ENCODE assay signal across 2 cellular contexts in the genomic region with DNA sequence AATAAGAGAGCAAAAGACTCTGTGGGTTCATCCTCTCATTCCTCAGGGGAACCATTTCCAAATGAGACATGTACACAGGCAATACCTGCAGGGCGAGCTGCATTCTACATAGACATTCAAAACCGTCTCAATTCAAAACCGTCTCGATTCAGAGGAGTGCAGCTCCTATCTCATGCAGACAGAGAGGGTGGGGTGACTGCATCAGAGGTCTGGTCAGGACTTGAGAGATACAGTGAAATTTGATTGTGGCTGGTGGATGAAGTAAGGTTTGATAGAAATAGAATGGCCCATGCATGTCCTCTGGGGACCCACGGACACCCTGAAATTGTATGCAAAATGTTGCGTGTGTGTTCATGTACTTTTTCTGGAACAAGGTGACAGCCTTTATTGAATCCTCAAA.
TF ChIP-seq lines count a peak whose summit lies in the region.

No MANE protein-coding gene starts in this region.

TF ChIP-seq in IMR-90, 13 proteins besides CTCF, POLR2A, EP300 and RAD21:
- TF ChIP-seq CHD1 (IDR thresholded peaks at IDR 0.05; ENCODE audit: low read depth, low read length): no peak
- no peak for TF ChIP-seq USF2 (IDR thresholded peaks at IDR 0.05; ENCODE audit: low read depth, low read length)
- no peak for TF ChIP-seq CEBPB (IDR thresholded peaks at IDR 0.05; ENCODE audit: low read depth, low read length)
- no peak for TF ChIP-seq MAZ (IDR thresholded peaks at IDR 0.05; ENCODE audit: borderline replicate concordance, low read depth, low read length)
- TF ChIP-seq FOS (IDR thresholded peaks at IDR 0.05; ENCODE audit: low read depth, low read length): no peak
- TF ChIP-seq BHLHE40 (IDR thresholded peaks at IDR 0.05; ENCODE audit: low read depth, low read length): no peak
- no peak for TF ChIP-seq RCOR1 (IDR thresholded peaks at IDR 0.05; ENCODE audit: insufficient replicate concordance, low read length)
- no peak for TF ChIP-seq MXI1 (IDR thresholded peaks at IDR 0.05; ENCODE audit: borderline replicate concordance, low read depth, low read length)
- TF ChIP-seq ELK1 (IDR thresholded peaks at IDR 0.05; ENCODE audit: borderline replicate concordance, low read depth, low read length): no peak
- no peak for TF ChIP-seq SMC3 (IDR thresholded peaks at IDR 0.05; ENCODE audit: low read depth, low read length)
- no peak for TF ChIP-seq RFX5 (IDR thresholded peaks at IDR 0.05; ENCODE audit: low read depth, low read length)
- TF ChIP-seq MAFK (IDR thresholded peaks at IDR 0.05; ENCODE audit: low read depth, low read length): no peak
- no peak for TF ChIP-seq NFE2L2 (IDR thresholded peaks at IDR 0.05; ENCODE audit: low read depth, low read length)

TF ChIP-seq in K562, 482 proteins besides CTCF, POLR2A, EP300 and RAD21:
- TF ChIP-seq VEZF1 (CRISPR knock-in tag; IDR thresholded peaks at IDR 0.05): no peak
- TF ChIP-seq PML (IDR thresholded peaks at IDR 0.05; ENCODE audit: low read length): no peak
- peak; percentile 59 for TF ChIP-seq NCOR1 (IDR thresholded peaks at IDR 0.05)
- TF ChIP-seq, protein P1, sequence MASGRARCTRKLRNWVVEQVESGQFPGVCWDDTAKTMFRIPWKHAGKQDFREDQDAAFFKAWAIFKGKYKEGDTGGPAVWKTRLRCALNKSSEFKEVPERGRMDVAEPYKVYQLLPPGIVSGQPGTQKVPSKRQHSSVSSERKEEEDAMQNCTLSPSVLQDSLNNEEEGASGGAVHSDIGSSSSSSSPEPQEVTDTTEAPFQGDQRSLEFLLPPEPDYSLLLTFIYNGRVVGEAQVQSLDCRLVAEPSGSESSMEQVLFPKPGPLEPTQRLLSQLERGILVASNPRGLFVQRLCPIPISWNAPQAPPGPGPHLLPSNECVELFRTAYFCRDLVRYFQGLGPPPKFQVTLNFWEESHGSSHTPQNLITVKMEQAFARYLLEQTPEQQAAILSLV (tag; IDR thresholded peaks at IDR 0.05): no peak
- no peak for TF ChIP-seq HNRNPL (IDR thresholded peaks at IDR 0.05; ENCODE audit: low read depth, low read length)
- no peak for TF ChIP-seq ZNF436 (CRISPR knock-in tag; IDR thresholded peaks at IDR 0.05)
- no peak for TF ChIP-seq ZNF717 (CRISPR knock-in tag; IDR thresholded peaks at IDR 0.05)
- no peak for TF ChIP-seq SMAD2 (IDR thresholded peaks at IDR 0.05; ENCODE audit: low read depth, low read length)
- TF ChIP-seq TAL1 (IDR thresholded peaks at IDR 0.05): peak; percentile 80
- no peak for TF ChIP-seq ATF4 (CRISPR knock-in tag; IDR thresholded peaks at IDR 0.05)
- TF ChIP-seq RFX7 (CRISPR knock-in tag; IDR thresholded peaks at IDR 0.05): no peak
- TF ChIP-seq ZNF263 (CRISPR knock-in tag; IDR thresholded peaks at IDR 0.05; ENCODE audit: borderline replicate concordance): no peak
- peak; percentile 42; the same call in 1 of the 2 replicates for TF ChIP-seq POLR2AphosphoS5 (IDR thresholded peaks at IDR 0.05; ENCODE audit: control insufficient read depth, insufficient read depth, low read depth, low read length)
- TF ChIP-seq, protein P2, sequence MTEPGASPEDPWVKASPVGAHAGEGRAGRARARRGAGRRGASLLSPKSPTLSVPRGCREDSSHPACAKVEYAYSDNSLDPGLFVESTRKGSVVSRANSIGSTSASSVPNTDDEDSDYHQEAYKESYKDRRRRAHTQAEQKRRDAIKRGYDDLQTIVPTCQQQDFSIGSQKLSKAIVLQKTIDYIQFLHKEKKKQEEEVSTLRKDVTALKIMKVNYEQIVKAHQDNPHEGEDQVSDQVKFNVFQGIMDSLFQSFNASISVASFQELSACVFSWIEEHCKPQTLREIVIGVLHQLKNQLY (CRISPR knock-in tag; conservative IDR thresholded peaks at IDR 0.05): no peak
- TF ChIP-seq SP1 (CRISPR knock-in tag; IDR thresholded peaks at IDR 0.05): no peak
- TF ChIP-seq GATAD2B (IDR thresholded peaks at IDR 0.05; ENCODE audit: borderline replicate concordance): no peak
- TF ChIP-seq, protein P3, sequence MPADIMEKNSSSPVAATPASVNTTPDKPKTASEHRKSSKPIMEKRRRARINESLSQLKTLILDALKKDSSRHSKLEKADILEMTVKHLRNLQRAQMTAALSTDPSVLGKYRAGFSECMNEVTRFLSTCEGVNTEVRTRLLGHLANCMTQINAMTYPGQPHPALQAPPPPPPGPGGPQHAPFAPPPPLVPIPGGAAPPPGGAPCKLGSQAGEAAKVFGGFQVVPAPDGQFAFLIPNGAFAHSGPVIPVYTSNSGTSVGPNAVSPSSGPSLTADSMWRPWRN (IDR thresholded peaks at IDR 0.05; ENCODE audit: low read depth): no peak
- TF ChIP-seq ARID1B (IDR thresholded peaks at IDR 0.05): peak; percentile 68; the same call in 1 of the 2 replicates
- no peak for TF ChIP-seq COPS2 (conservative IDR thresholded peaks at IDR 0.05)
- no peak for TF ChIP-seq TRIM28 (IDR thresholded peaks at IDR 0.05)
- TF ChIP-seq ZNF174 (CRISPR knock-in tag; IDR thresholded peaks at IDR 0.05): no peak
- TF ChIP-seq STAG1 (CRISPR knock-in tag; IDR thresholded peaks at IDR 0.05; ENCODE audit: borderline replicate concordance): no peak
- no peak for TF ChIP-seq ZFPM2 (CRISPR knock-in tag; IDR thresholded peaks at IDR 0.05)
- no peak for TF ChIP-seq ZNF217 (CRISPR knock-in tag; IDR thresholded peaks at IDR 0.05)
- TF ChIP-seq CBFA2T2 (conservative IDR thresholded peaks at IDR 0.05): peak; percentile 47
- no peak for TF ChIP-seq EGR1 (conservative IDR thresholded peaks at IDR 0.05)
- TF ChIP-seq, protein P4, sequence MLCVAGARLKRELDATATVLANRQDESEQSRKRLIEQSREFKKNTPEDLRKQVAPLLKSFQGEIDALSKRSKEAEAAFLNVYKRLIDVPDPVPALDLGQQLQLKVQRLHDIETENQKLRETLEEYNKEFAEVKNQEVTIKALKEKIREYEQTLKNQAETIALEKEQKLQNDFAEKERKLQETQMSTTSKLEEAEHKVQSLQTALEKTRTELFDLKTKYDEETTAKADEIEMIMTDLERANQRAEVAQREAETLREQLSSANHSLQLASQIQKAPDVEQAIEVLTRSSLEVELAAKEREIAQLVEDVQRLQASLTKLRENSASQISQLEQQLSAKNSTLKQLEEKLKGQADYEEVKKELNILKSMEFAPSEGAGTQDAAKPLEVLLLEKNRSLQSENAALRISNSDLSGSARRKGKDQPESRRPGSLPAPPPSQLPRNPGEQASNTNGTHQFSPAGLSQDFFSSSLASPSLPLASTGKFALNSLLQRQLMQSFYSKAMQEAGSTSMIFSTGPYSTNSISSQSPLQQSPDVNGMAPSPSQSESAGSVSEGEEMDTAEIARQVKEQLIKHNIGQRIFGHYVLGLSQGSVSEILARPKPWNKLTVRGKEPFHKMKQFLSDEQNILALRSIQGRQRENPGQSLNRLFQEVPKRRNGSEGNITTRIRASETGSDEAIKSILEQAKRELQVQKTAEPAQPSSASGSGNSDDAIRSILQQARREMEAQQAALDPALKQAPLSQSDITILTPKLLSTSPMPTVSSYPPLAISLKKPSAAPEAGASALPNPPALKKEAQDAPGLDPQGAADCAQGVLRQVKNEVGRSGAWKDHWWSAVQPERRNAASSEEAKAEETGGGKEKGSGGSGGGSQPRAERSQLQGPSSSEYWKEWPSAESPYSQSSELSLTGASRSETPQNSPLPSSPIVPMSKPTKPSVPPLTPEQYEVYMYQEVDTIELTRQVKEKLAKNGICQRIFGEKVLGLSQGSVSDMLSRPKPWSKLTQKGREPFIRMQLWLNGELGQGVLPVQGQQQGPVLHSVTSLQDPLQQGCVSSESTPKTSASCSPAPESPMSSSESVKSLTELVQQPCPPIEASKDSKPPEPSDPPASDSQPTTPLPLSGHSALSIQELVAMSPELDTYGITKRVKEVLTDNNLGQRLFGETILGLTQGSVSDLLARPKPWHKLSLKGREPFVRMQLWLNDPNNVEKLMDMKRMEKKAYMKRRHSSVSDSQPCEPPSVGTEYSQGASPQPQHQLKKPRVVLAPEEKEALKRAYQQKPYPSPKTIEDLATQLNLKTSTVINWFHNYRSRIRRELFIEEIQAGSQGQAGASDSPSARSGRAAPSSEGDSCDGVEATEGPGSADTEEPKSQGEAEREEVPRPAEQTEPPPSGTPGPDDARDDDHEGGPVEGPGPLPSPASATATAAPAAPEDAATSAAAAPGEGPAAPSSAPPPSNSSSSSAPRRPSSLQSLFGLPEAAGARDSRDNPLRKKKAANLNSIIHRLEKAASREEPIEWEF (CRISPR knock-in tag; IDR thresholded peaks at IDR 0.05): no peak
- no peak for TF ChIP-seq JUNB (CRISPR knock-in tag; conservative IDR thresholded peaks at IDR 0.05)
- peak; percentile 39; the same call in 1 of the 2 replicates for TF ChIP-seq GATA2 (CRISPR knock-in tag; IDR thresholded peaks at IDR 0.05)
- TF ChIP-seq DPF2 (IDR thresholded peaks at IDR 0.05): peak; percentile 37; the same call in 1 of the 2 replicates
- peak; percentile 82 for TF ChIP-seq KLF1 (tag; IDR thresholded peaks at IDR 0.05)
- peak; percentile 82 for TF ChIP-seq TCF3 (CRISPR knock-in tag; IDR thresholded peaks at IDR 0.05)
- no peak for TF ChIP-seq RBFOX2 (IDR thresholded peaks at IDR 0.05; ENCODE audit: low read depth, low read length)
- TF ChIP-seq CBFA2T3 (IDR thresholded peaks at IDR 0.05): peak; percentile 70
- no peak for TF ChIP-seq CREB1 (IDR thresholded peaks at IDR 0.05)
- TF ChIP-seq CREB1 (CRISPR knock-in tag; IDR thresholded peaks at IDR 0.05): no peak
- TF ChIP-seq TEAD4 (IDR thresholded peaks at IDR 0.05; ENCODE audit: low read length): peak; percentile 57
- TF ChIP-seq TEAD4 (CRISPR knock-in tag; IDR thresholded peaks at IDR 0.05; ENCODE audit: borderline replicate concordance): no peak
TF ChIP-seq in K562: peak in this region for 11.
